In the genomic region with DNA sequence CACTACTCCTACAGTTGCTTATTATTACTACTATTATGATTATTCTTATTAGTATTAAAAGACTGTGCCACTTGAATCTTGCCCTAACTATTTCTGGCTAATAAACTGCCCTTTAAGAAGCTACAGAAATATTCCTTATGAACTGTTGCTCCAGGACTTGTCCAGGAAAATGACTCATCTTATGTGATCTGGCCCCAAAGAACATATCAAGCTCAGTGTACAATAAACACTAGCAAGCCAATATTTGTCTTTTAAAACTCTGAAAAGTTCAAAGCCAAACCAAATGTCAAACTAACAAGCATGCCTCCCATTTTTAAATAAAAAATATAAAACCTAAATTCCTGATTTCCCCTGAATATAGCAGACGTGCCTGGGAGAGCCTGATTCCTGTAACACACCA, we compare ENCODE assay signal across 25 cellular contexts.
DNase-seq lines count a peak whose midpoint lies in the region; ATAC-seq and TF ChIP-seq lines count a peak whose summit lies in the region.
"Had no signal": no experiment of that assay in that cellular context is flagged by ENCODE, and none has a peak within 500 bp of the region (broad histone marks: within the 10 kb centered on the region; RNA-seq: fewer than 3 reads in every experiment).

No MANE protein-coding gene starts in this region.

- ATAC-seq in IMR-90 (ENCODE audit: low read depth) (peak; percentile 69), HG02852 (IDR thresholded peaks at IDR 0.05; ENCODE audit: unreplicated experiment) (no peak)
- ATAC-seq: Panc1 had no signal

- no peak overlapping the region for H3K9ac ChIP-seq in IMR-90 (ENCODE audit: low read depth, low read length)
- H3K9ac ChIP-seq: GM23248, KMS-11 had no signal

- H3K56ac ChIP-seq in IMR-90 (ENCODE audit: extremely low read depth, insufficient read depth, low read length) = no peak overlapping the region

- peaks cover 33% of the 10 kb centered on the region for H3K27me3 ChIP-seq in IMR-90 (ENCODE audit: control insufficient read depth, insufficient read depth, low read length)
- H3K27me3 ChIP-seq in effector memory CD4-positive, alpha-beta T cell (replicated peaks; ENCODE audit: control insufficient read depth, insufficient read depth, low read length, poor library complexity, severe bottlenecking) = no peaks in the 10 kb centered on the region

- no peak overlapping the region for H3K4me3 ChIP-seq in IMR-90 (ENCODE audit: insufficient read depth, low read depth, low read length)
- no peak overlapping the region for H3K4me3 ChIP-seq in cardiac fibroblast (replicated peaks in 1 of 2; ENCODE audit: low read depth in 2 of 2, low read length in 2 of 2)
- no peak overlapping the region for H3K4me3 ChIP-seq in fibroblast of pulmonary artery (replicated peaks; ENCODE audit: low read depth, low read length)
- H3K4me3 ChIP-seq in effector memory CD4-positive, alpha-beta T cell (ENCODE audit: insufficient read depth, low read depth, low read length, poor library complexity, severe bottlenecking) = no peak overlapping the region
- H3K4me3 ChIP-seq: GM23248 had no signal

- DNase-seq in IMR-90 = peak; percentile 57
- peak; percentile 23 to 45 for DNase-seq in cardiac fibroblast (ENCODE audit: low read depth in 2 of 2)
- peak; percentile 42 for DNase-seq in fibroblast of pulmonary artery (ENCODE audit: low read depth)
- peak; percentile 22 for DNase-seq in pulmonary artery endothelial cell (ENCODE audit: low read depth, low spot score)
- no peak for DNase-seq in effector memory CD4-positive, alpha-beta T cell
- no peak for DNase-seq in NCI-H1930 (lab: John Stamatoyannopoulos, UW)
- DNase-seq in NCI-H1092 treated with DMSO at 0.1 percent for 48 hours (lab: John Stamatoyannopoulos, UW) = no peak
- DNase-seq: AML-193; Calu3; CD8-positive, alpha-beta memory T cell; EL; GF-D8; GM23248; H9; NCI-H1105 treated with DMSO at 0.1 percent for 48 hours; NCI-H2081; NCI-H2171; NCI-H345; NCI-H524; NCI-H774; NK-92 treated with Interleukin-12 subunit alpha and Interleukin-12 subunit beta, amount 100 ng/mL, for 24 hours had no signal

- no peak overlapping the region for H4K5ac ChIP-seq in IMR-90 (ENCODE audit: low read depth, low read length)

- H3K9me1 ChIP-seq in IMR-90 (ENCODE audit: insufficient read depth, low read length) = no peaks in the 10 kb centered on the region; the same call in 1 of the 2 replicates

- no peak overlapping the region for H2BK120ac ChIP-seq in IMR-90 (ENCODE audit: low read depth, low read length)

- H3K9me3 ChIP-seq in IMR-90 (ENCODE audit: control insufficient read depth, insufficient read depth, low read length) = peaks cover 9% of the 10 kb centered on the region
- no peaks in the 10 kb centered on the region for H3K9me3 ChIP-seq in effector memory CD4-positive, alpha-beta T cell (ENCODE audit: control insufficient read depth, low read length)

- H3K4me2 ChIP-seq in IMR-90 (ENCODE audit: low read depth, low read length) = peak overlapping the region; percentile 55; the same call in 1 of the 2 replicates
- H3K4me2 ChIP-seq: KMS-11 had no signal

- no peak overlapping the region for H2BK15ac ChIP-seq in IMR-90 (ENCODE audit: low read depth, low read length)

- H2BK5ac ChIP-seq in IMR-90 (ENCODE audit: low read depth, low read length, poor library complexity, severe bottlenecking) = no peak overlapping the region

- no peak overlapping the region for H3K23ac ChIP-seq in IMR-90 (ENCODE audit: low read depth, low read length)

- no peak overlapping the region for H3K4ac ChIP-seq in IMR-90 (ENCODE audit: low read depth, low read length)

- TF ChIP-seq CTCF in IMR-90 (conservative IDR thresholded peaks at IDR 0.05; ENCODE audit: low read depth, low read length) (no peak), cardiac fibroblast (IDR thresholded peaks at IDR 0.05; ENCODE audit: low read depth, low read length) (no peak), fibroblast of pulmonary artery (IDR thresholded peaks at IDR 0.05; ENCODE audit: low read length, missing control alignments) (no peak)

- H3K18ac ChIP-seq in IMR-90 (ENCODE audit: low read depth, low read length) = no peak overlapping the region

- no peak overlapping the region for H3K27ac ChIP-seq in IMR-90 (ENCODE audit: insufficient read depth, low read length)
- no peak overlapping the region for H3K27ac ChIP-seq in effector memory CD4-positive, alpha-beta T cell (ENCODE audit: insufficient read depth, low read length, poor library complexity, severe bottlenecking)
- H3K27ac ChIP-seq: C4-2B, GM23248, KMS-11 had no signal

- no peak for TF ChIP-seq POLR2A in IMR-90 (IDR thresholded peaks at IDR 0.05; ENCODE audit: low read depth, low read length)

- H2BK20ac ChIP-seq in IMR-90 (ENCODE audit: low read depth, low read length) = no peak overlapping the region

- H2AK5ac ChIP-seq in IMR-90 (ENCODE audit: low read depth, low read length) = no peak overlapping the region

- H3K4me1 ChIP-seq in IMR-90 (ENCODE audit: control insufficient read depth, insufficient read depth, low read length) = peaks cover 6% of the 10 kb centered on the region
- H3K4me1 ChIP-seq in effector memory CD4-positive, alpha-beta T cell (ENCODE audit: control insufficient read depth, insufficient read depth, low read length, poor library complexity, severe bottlenecking) = no peaks in the 10 kb centered on the region

- H2AFZ ChIP-seq in IMR-90 (replicated peaks; ENCODE audit: low read length, poor library complexity) = no peak overlapping the region
- H2AFZ ChIP-seq: GM23248 had no signal

- TF ChIP-seq RAD21 in IMR-90 (IDR thresholded peaks at IDR 0.05; ENCODE audit: low read length) = no peak

- H4K20me1 ChIP-seq in IMR-90 (ENCODE audit: insufficient read depth, low read length) = no peaks in the 10 kb centered on the region

- no TSS peak for BruUV-seq in IMR-90 (replicated peaks; lab: Mats Ljungman, UMichigan)

- in situ Hi-C loops in IMR-90 (cut with MboI; ENCODE audit: low sequenced_read_pairs) = no loop called here

- no CpG with 5 or more reads among the region's 1 CpG for WGBS in IMR-90 (ENCODE audit: extremely low coverage in 2 of 2, insufficient read length in 1 of 2), 2 experiments

- dilution Hi-C loops in IMR-90 (cut with HindIII; ENCODE audit: low sequenced_read_pairs, unreplicated experiment) = no loop called here

- CTCF ChIA-PET in IMR-90 (lab: Yijun Ruan, JAX) = no interaction called here

- no peaks in the 10 kb centered on the region for H3K79me1 ChIP-seq in IMR-90 (ENCODE audit: low read depth in 1 of 2, low read length in 2 of 2)

- no peak overlapping the region for H3K14ac ChIP-seq in IMR-90 (replicated peaks; ENCODE audit: low read depth, low read length)

- no peak overlapping the region for H2AK9ac ChIP-seq in IMR-90 (replicated peaks; ENCODE audit: low read depth, low read length, poor library complexity)

- intact Hi-C loops in IMR-90 (cut with micrococcal nuclease) = no loop called here

- H4K91ac ChIP-seq in IMR-90 (ENCODE audit: insufficient read depth, low read depth, low read length) = no peak overlapping the region

- no peaks in the 10 kb centered on the region for H3K36me3 ChIP-seq in IMR-90 (ENCODE audit: control insufficient read depth, insufficient read depth, low read length)
- H3K36me3 ChIP-seq in effector memory CD4-positive, alpha-beta T cell (ENCODE audit: control insufficient read depth, insufficient read depth, low read length) = no peaks in the 10 kb centered on the region

- POLR2A ChIA-PET in IMR-90 (lab: Charles Lee; ENCODE audit: unreplicated experiment) = no interaction called here

- no peak overlapping the region for H4K8ac ChIP-seq in IMR-90 (ENCODE audit: low read depth in 2 of 2, low read length in 2 of 2)

TF ChIP-seq in IMR-90, 13 proteins besides CTCF, POLR2A, EP300 and RAD21:
- TF ChIP-seq FOS (IDR thresholded peaks at IDR 0.05; ENCODE audit: low read depth, low read length) (0 out of 2 replicates have a peak, but pooled peaks have one; percentile 33), MAZ (IDR thresholded peaks at IDR 0.05; ENCODE audit: borderline replicate concordance, low read depth, low read length) (no peak)

Comparison
In these comparisons a context has a peak if more than half of its experiments do, and no peak if none do; other contexts are left out.
1. DNase-seq: peak in IMR-90 (single experiment), cardiac fibroblast (2 of 2), fibroblast of pulmonary artery (single experiment) and pulmonary artery endothelial cell (single experiment); none in effector memory CD4-positive, alpha-beta T cell (0 of 3), NCI-H1930 (0 of 2) and NCI-H1092 treated with DMSO at 0.1 percent for 48 hours (single experiment).